3 cellular contexts compared by ENCODE assay signal in the genomic region with DNA sequence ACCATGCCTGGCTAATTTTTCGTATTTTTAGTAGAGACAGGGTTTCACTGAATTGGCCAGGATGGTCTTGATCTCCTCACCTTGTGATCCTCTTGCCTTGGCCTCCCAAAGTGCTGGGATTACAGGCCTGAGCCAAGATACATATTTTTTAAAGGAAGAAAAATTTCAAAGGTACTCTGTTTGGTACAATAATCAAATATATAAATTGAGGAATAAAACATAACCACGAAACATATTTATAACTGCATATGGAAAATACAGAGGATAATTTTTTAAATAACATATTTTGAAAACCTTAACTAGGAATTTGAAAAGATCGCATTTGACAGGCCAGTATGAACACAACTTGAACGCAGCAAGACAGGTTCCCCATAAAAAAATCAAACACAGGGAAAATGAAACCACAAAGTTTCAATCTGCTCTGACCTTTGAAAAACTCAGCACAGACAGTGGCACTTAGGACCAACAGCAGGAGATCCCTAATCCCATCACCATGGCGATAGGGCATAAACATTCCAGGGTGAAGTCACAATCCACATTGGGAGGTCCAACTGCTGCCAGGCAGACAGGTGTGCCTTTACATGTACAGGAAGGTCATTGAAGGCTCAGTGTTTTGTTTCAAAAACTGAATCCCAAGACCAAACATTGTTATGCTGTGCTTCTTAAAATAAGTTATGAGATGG. TPM values are rescaled to one million over a fixed set of nuclear protein-coding genes. Genes with fewer than 3 reads are reported as not detected.
"Had no signal": no experiment of that assay in that cellular context is flagged by ENCODE, and none has a peak within 500 bp of the region (broad histone marks: within the 10 kb centered on the region; RNA-seq: fewer than 3 reads in every experiment).

No MANE protein-coding gene starts in this region.

RNA-seq across cellular contexts. Expression of a gene that starts 45.4 kb away (rescaled TPM):
- total RNA-seq: fibroblast of villous mesenchyme; natural killer cell treated with Interleukin-12 subunit alpha and Interleukin-12 subunit beta and Interleukin-15 and Interleukin-18, amount 100 ng/mL, for 72 hours had no signal
- polyA plus RNA-seq: smooth muscle cell had no signal
